1 cellular context compared by ENCODE assay signal in genomic region chr13:20953245-20953931, GRCh38.
TF ChIP-seq lines count a peak whose summit lies in the region.

No MANE protein-coding gene starts in this region.

TF ChIP-seq in H1, 55 proteins besides CTCF, POLR2A, EP300 and RAD21:
- TF ChIP-seq CREB1 (IDR thresholded peaks at IDR 0.05) (no peak), YY1 (IDR thresholded peaks at IDR 0.05; ENCODE audit: low read depth, low read length) (no peak), BACH1 (IDR thresholded peaks at IDR 0.05; ENCODE audit: low read length) (no peak), HDAC6 (IDR thresholded peaks at IDR 0.05; ENCODE audit: low read depth, low read length) (no peak), GABPA (IDR thresholded peaks at IDR 0.05; ENCODE audit: borderline replicate concordance, insufficient read depth, low read length) (no peak)
TF ChIP-seq in H1: peak in this region for 0.
